21 cellular contexts compared by ENCODE assay signal in the genomic region with DNA sequence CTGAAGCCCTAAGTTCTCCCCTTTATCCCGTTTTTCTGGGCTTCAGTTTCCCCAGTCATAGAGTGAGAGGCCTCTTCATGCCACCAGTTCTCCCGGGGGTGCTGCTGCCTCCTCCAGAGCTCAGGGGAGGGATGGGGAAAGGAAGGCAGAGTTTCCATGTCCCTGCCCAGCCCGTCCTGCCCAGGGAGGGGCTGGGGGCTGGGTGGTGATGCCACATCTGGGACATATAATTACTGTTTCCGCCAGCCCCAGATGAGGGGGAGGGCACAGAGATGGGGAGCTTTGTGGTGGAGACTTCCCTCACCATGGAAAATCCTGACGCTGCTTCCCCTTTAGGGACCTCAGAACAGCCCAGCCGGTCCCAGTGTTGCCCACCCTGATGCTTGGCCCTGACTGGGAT. TPM values are rescaled to one million over a fixed set of nuclear protein-coding genes. Genes with fewer than 3 reads are reported as not detected.
A peak's percentile ranks its signal among the peaks of the same experiment; 100 is the strongest.
DNase-seq lines count a peak whose midpoint lies in the region; ATAC-seq, FAIRE-seq and TF ChIP-seq lines count a peak whose summit lies in the region.
"Had no signal": no experiment of that assay in that cellular context is flagged by ENCODE, and none has a peak within 500 bp of the region (broad histone marks: within the 10 kb centered on the region; RNA-seq: fewer than 3 reads in every experiment).

No MANE protein-coding gene starts in this region.

- ATAC-seq in GM19023 (IDR thresholded peaks at IDR 0.05; ENCODE audit: unreplicated experiment) (no peak), GM21717 (IDR thresholded peaks at IDR 0.05; ENCODE audit: unreplicated experiment) (no peak)
- ATAC-seq: HepG2 had no signal

- no peaks in the 10 kb centered on the region for H3K4me1 ChIP-seq in CD8-positive, alpha-beta memory T cell (ENCODE audit: insufficient read depth, low read length)
- H3K4me1 ChIP-seq in esophagus (ENCODE audit: control insufficient read depth in 2 of 2, insufficient read depth in 2 of 2, low read length in 1 of 2), result peaks cover 0 to 8% of the 10 kb centered on the region in 2 donors
- peaks cover 5 to 59% (median 35%) of the 10 kb centered on the region in 4 donors for H3K4me1 ChIP-seq in stomach

- TF ChIP-seq CTCF in lower leg skin (IDR thresholded peaks at IDR 0.05) (no peak), stomach (IDR thresholded peaks at IDR 0.05) (no peak), HFFc6 (IDR thresholded peaks at IDR 0.05) (no peak)

- FAIRE-seq in RCC 7860 (lab: Jason Lieb, UNC), result no peak
- FAIRE-seq: endometrium, HepG2 had no signal

- no peaks in the 10 kb centered on the region for H3K36me3 ChIP-seq in CD8-positive, alpha-beta memory T cell (ENCODE audit: insufficient read depth, low read length)
- no peaks in the 10 kb centered on the region for H3K36me3 ChIP-seq in esophagus (ENCODE audit: control insufficient read depth in 2 of 2, insufficient read depth in 2 of 2, low read length in 1 of 2)
- no peaks in the 10 kb centered on the region for H3K36me3 ChIP-seq in stomach
- H3K36me3 ChIP-seq: MG63 had no signal

- H3K9me3 Mint-ChIP-seq in CD8-positive, alpha-beta memory T cell, result no peaks in the 10 kb centered on the region
- H3K9me3 Mint-ChIP-seq in HFFc6, result no peaks in the 10 kb centered on the region
- H3K9me3 Mint-ChIP-seq: CD4-positive, CD25-positive, alpha-beta regulatory T cell had no signal

- H3K4me1 Mint-ChIP-seq in CD8-positive, alpha-beta memory T cell, result no peaks in the 10 kb centered on the region
- H3K4me1 Mint-ChIP-seq in HFFc6 (ENCODE audit: low read depth), result peaks cover 24% of the 10 kb centered on the region
- H3K4me1 Mint-ChIP-seq: CD4-positive, CD25-positive, alpha-beta regulatory T cell had no signal

- H3K27ac ChIP-seq in CD8-positive, alpha-beta memory T cell (ENCODE audit: low read depth, low read length), result peak overlapping the region; percentile 31
- H3K27ac ChIP-seq in esophagus (ENCODE audit: low read depth in 2 of 2, low read length in 1 of 2) (peak overlapping the region; percentile 23 to 61), stomach (peak overlapping the region in 3 of 5 donors; percentile 13 to 82 (median 79))
- H3K27ac ChIP-seq: testis, VCaP had no signal

- DNase-seq in CD8-positive, alpha-beta memory T cell, result no peak
- DNase-seq in lower leg skin (ENCODE audit: low spot score in 2 of 2) (no peak), stomach (no peak), HFFc6 (no peak), RCC 7860 (ENCODE audit: low spot score) (no peak)
- DNase-seq: activated CD4-positive, alpha-beta T cell treated with anti-CD3 and anti-CD28 coated beads, Interleukin-2, amount 50 U/mL, for 4 hours; activated gamma-delta T cell treated with Interleukin-2 at 50 U/mL for 16 hours; CD4-positive, CD25-positive, alpha-beta regulatory T cell; DMS79 treated with DMSO at 0.1 percent for 48 hours; MG63; NCI-H187; NK-92 treated with Interleukin-12 subunit alpha and Interleukin-12 subunit beta, amount 100 ng/mL, for 24 hours; stimulated activated CD8-positive, alpha-beta memory T cell treated with anti-CD3 and anti-CD28 coated beads, Interleukin-4, amount 100 ng/mL, for 48 hours; testis had no signal

- H3K27me3 ChIP-seq in CD8-positive, alpha-beta memory T cell (ENCODE audit: insufficient read depth, low read length, poor library complexity, severe bottlenecking), result no peaks in the 10 kb centered on the region
- H3K27me3 ChIP-seq in esophagus (ENCODE audit: control insufficient read depth in 1 of 2, insufficient read depth in 2 of 2, low read length in 2 of 2) (no peaks in the 10 kb centered on the region), stomach (no peaks in the 10 kb centered on the region)
- H3K27me3 ChIP-seq: MG63, testis had no signal

- H3K36me3 Mint-ChIP-seq in CD8-positive, alpha-beta memory T cell, result no peaks in the 10 kb centered on the region
- no peaks in the 10 kb centered on the region for H3K36me3 Mint-ChIP-seq in HFFc6 (ENCODE audit: low read depth)
- H3K36me3 Mint-ChIP-seq: CD4-positive, CD25-positive, alpha-beta regulatory T cell had no signal

- CTCF ChIA-PET in CD8-positive, alpha-beta memory T cell (lab: Charles Lee), result no interaction called here

- TF ChIP-seq POLR2A in lower leg skin (IDR thresholded peaks at IDR 0.05), result no peak
- TF ChIP-seq POLR2A in stomach (IDR thresholded peaks at IDR 0.05), result no peak

- H3K4me3 Mint-ChIP-seq in CD8-positive, alpha-beta memory T cell, result no peak overlapping the region
- no peak overlapping the region for H3K4me3 Mint-ChIP-seq in HFFc6
- H3K4me3 Mint-ChIP-seq: CD4-positive, CD25-positive, alpha-beta regulatory T cell had no signal

- POLR2A ChIA-PET in CD8-positive, alpha-beta memory T cell (lab: Charles Lee), result no interaction called here

- H3K27ac Mint-ChIP-seq in CD8-positive, alpha-beta memory T cell, result no peak overlapping the region
- H3K27ac Mint-ChIP-seq in HFFc6, result no peak overlapping the region
- H3K27ac Mint-ChIP-seq: CD4-positive, CD25-positive, alpha-beta regulatory T cell had no signal

- peaks cover 0 to 2% of the 10 kb centered on the region in 2 donors for H3K27me3 Mint-ChIP-seq in CD8-positive, alpha-beta memory T cell
- peaks cover 21% of the 10 kb centered on the region for H3K27me3 Mint-ChIP-seq in HFFc6 (ENCODE audit: insufficient read depth)
- H3K27me3 Mint-ChIP-seq: CD4-positive, CD25-positive, alpha-beta regulatory T cell had no signal

- WGBS in esophagus, 2 donors, result 51 to 65% methylated on average over 6 of the region's 6 CpGs
- 37 to 47% methylated on average over 6 of the region's 6 CpGs for WGBS in lower leg skin, 2 donors
- WGBS in stomach, 5 donors, result 57 to 83% (median 63%) methylated on average over 5 to 6 of the region's 6 CpGs

- no peak overlapping the region for H3K4me3 ChIP-seq in CD8-positive, alpha-beta memory T cell (ENCODE audit: low read length)
- peak overlapping the region in 1 of 2 donors; percentile 4 for H3K4me3 ChIP-seq in esophagus (ENCODE audit: low read depth in 1 of 2, low read length in 2 of 2)
- peak overlapping the region; percentile 0 for H3K4me3 ChIP-seq in lower leg skin (ENCODE audit: low read depth, poor library complexity, severe bottlenecking)
- H3K4me3 ChIP-seq in stomach, result peak overlapping the region; percentile 9 to 46 (median 38)
- H3K4me3 ChIP-seq: MG63, testis had no signal

- intact Hi-C loops in lower leg skin (cut with DNase I; ENCODE audit: low total_unique reads) (no loop called here), stomach (cut with DNase I; ENCODE audit: low total_unique reads) (no loop called here)

- no peak for TF ChIP-seq EP300 in stomach (IDR thresholded peaks at IDR 0.05)

- no peaks in the 10 kb centered on the region for H3K9me3 ChIP-seq in CD8-positive, alpha-beta memory T cell (ENCODE audit: low read length)
- H3K9me3 ChIP-seq in esophagus (ENCODE audit: control insufficient read depth in 2 of 2, insufficient read depth in 1 of 2, low read depth in 1 of 2, low read length in 1 of 2), result no peaks in the 10 kb centered on the region
- no peaks in the 10 kb centered on the region for H3K9me3 ChIP-seq in stomach
- H3K9me3 ChIP-seq: MG63, testis had no signal

RNA-seq across cellular contexts. Expression of a gene that starts 4.1 kb away (rescaled TPM):
- total RNA-seq in CD8-positive, alpha-beta memory T cell, result under 1 TPM; 0.13 to 0.15 TPM
- not detected for polyA plus RNA-seq in CD8-positive, alpha-beta memory T cell
- 10 to 100 TPM; 28.9 to 49.8 TPM for polyA plus RNA-seq in esophagus
- 100 to 1,000 TPM in 2 of 4 donors, 10 to 100 TPM in 2; 50.7 to 247 (median 103) TPM for total RNA-seq in lower leg skin
- 100 to 1,000 TPM in 1 of 5 donors, 10 to 100 TPM in 4; 38.2 to 158 (median 64.6) TPM for total RNA-seq in stomach
- 10 to 100 TPM in 1 of 3 donors, 1 to 10 TPM in 2; 3.8 to 83.6 (median 8.7) TPM for polyA plus RNA-seq in stomach
- under 1 TPM; 0.40 to 0.94 (median 0.57) TPM for total RNA-seq in HFFc6 (2021; fragmentation: NEBNext Ultra II Directional; extraction: Animal tissue kit (Norgen Biotek cat#: 25700))
- total RNA-seq: HepG2 had no signal
- polyA plus RNA-seq: CD4-positive, CD25-positive, alpha-beta regulatory T cell; HepG2 had no signal

RNA-seq across cellular contexts. Expression of a gene that starts 48.0 kb away (rescaled TPM):
- total RNA-seq in CD8-positive, alpha-beta memory T cell, result not detected
- polyA plus RNA-seq in CD8-positive, alpha-beta memory T cell, result not detected
- polyA plus RNA-seq in esophagus (not detected), stomach (under 1 TPM in 1 of 3 donors, not detected in 2; 0.33 TPM)
- total RNA-seq in lower leg skin (not detected), stomach (not detected)
- total RNA-seq in HFFc6 (2021; fragmentation: NEBNext Ultra II Directional; extraction: Animal tissue kit (Norgen Biotek cat#: 25700)), result not detected
- total RNA-seq: CD4-positive, CD25-positive, alpha-beta regulatory T cell; HepG2; omental fat pad had no signal
- polyA plus RNA-seq: CD4-positive, CD25-positive, alpha-beta regulatory T cell; HepG2 had no signal

Comparison
In these comparisons a context has a peak if more than half of its experiments do, and no peak if none do; other contexts are left out.
1. RNA of a gene that starts 4.1 kb away (total RNA-seq): 50.7 to 247 TPM in lower leg skin and 38.2 to 158 TPM in stomach; 0.40 to 0.94 TPM in HFFc6 and 0.13 to 0.15 TPM in CD8-positive, alpha-beta memory T cell; every median in the first group is over 10 times any median in the second.
2. Peak in every context shown above with its lines, with median percentiles within 50 percentile points of each other: H3K27ac ChIP-seq.